Comparison of ENCODE assay signal across 18 cellular contexts in the genomic region with DNA sequence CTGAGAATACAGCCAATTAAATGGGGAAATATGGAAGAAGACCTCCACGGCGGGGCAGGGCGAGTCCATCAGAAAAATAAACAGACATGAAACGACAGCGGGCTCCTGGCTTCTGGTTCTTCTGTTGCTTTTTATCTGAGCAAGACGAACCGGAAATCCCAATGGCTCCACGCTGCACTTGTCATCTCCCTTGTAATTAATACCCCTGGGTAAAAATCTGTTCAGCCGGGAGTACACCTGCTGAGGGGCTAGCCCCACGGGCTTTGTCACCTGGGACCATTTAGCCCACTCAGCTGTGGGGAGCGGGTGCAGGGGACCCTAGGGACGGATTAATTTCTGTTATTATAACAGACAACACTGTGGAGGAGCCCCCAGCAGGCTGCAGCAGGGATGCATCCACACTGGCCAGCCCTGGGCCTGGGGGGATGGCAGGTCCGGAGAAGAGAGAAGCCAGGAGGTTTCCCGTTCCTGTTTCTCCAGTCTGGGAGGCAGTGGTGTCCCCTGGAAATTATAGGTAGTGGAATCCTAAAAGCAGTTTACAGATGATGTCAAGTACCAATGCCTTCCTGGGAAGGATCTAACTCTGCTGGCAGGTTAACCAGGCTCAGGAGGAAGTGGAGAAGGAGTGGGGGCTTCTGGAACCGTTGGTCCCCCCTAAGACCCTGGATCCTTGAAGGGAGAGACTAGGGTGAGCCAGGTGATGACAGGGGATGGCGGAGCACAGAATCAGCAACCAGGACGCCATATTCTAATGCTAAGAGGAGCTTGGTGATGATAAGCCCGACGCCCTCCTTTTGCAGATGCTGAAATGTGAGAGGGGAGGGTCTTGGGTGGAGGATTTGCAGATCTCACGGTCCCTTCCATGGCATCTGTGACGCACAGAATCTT.
DNase-seq lines count a peak whose midpoint lies in the region; ATAC-seq and TF ChIP-seq lines count a peak whose summit lies in the region.
"Had no signal": no experiment of that assay in that cellular context is flagged by ENCODE, and none has a peak within 500 bp of the region (broad histone marks: within the 10 kb centered on the region; RNA-seq: fewer than 3 reads in every experiment).

No MANE protein-coding gene starts in this region.

- H3K27me3 Mint-ChIP-seq in activated CD4-positive, alpha-beta T cell treated with anti-CD3 and anti-CD28 coated beads for 36 hours: peaks cover 3% of the 10 kb centered on the region
- H3K27me3 Mint-ChIP-seq in CD14-positive monocyte (ENCODE audit: low read depth in 3 of 3): peaks cover 4 to 9% (median 6%) of the 10 kb centered on the region in 3 donors

- DNase-seq in A673 (ENCODE audit: low spot score) (peak; percentile 65), DMS153 (lab: John Stamatoyannopoulos, UW) (peak; percentile 91), NCI-H2107 treated with DMSO at 0.1 percent for 48 hours (lab: John Stamatoyannopoulos, UW; ENCODE audit: unreplicated experiment) (peak; percentile 84), retina (no peak), CD14-positive monocyte (ENCODE audit: low spot score) (no peak)
- no peak for DNase-seq in activated CD4-positive, alpha-beta T cell treated with anti-CD3 and anti-CD28 coated beads for 36 hours
- no peak for DNase-seq in stimulated activated CD4-positive, alpha-beta T cell treated with anti-CD3 and anti-CD28 coated beads, Interleukin-1b, Interleukin-23, amount 100 ng/mL, for 48 hours
- DNase-seq: DMS79, MG63, substantia nigra had no signal

- BruUV-seq in A673 (replicated peaks; lab: Mats Ljungman, UMichigan): no TSS peak

- no peaks in the 10 kb centered on the region for H3K9me3 ChIP-seq in A673 (ENCODE audit: low read depth, low read length, poor library complexity, severe bottlenecking)
- H3K9me3 ChIP-seq: adrenal gland, HAP-1, MG63 had no signal

- H3K27ac ChIP-seq in A673 (ENCODE audit: low read depth, low read length, poor library complexity, severe bottlenecking) (peak overlapping the region; percentile 56), VCaP (peak overlapping the region; percentile 45)
- H3K27ac ChIP-seq: adrenal gland, hepatocyte had no signal

- H3K27me3 ChIP-seq in A673 (replicated peaks; ENCODE audit: insufficient read depth, low read depth, low read length, poor library complexity): no peaks in the 10 kb centered on the region
- H3K27me3 ChIP-seq: adrenal gland, MG63 had no signal

- H3K4me3 Mint-ChIP-seq in activated CD4-positive, alpha-beta T cell treated with anti-CD3 and anti-CD28 coated beads for 36 hours: no peak overlapping the region
- no peak overlapping the region for H3K4me3 Mint-ChIP-seq in CD14-positive monocyte
- H3K4me3 Mint-ChIP-seq: central memory CD8-positive, alpha-beta T cell; mesothelial cell of epicardium had no signal

- no peak overlapping the region for H3K27ac Mint-ChIP-seq in activated CD4-positive, alpha-beta T cell treated with anti-CD3 and anti-CD28 coated beads for 36 hours
- no peak overlapping the region for H3K27ac Mint-ChIP-seq in CD14-positive monocyte
- H3K27ac Mint-ChIP-seq: activated T-helper 2 cell treated with anti-CD3 and anti-CD28 coated beads, Interferon-gamma antibody, Interleukin-2, Interleukin-4, amounts not matched to agents 10 μg/mL and 5 μg/mL and 100 μg/mL, durations not matched to agents 14 hours and 24 hours and 36 hours; mesothelial cell of epicardium had no signal

- H3K9me3 Mint-ChIP-seq in activated CD4-positive, alpha-beta T cell treated with anti-CD3 and anti-CD28 coated beads for 36 hours (ENCODE audit: low read depth): no peaks in the 10 kb centered on the region
- no peaks in the 10 kb centered on the region for H3K9me3 Mint-ChIP-seq in CD14-positive monocyte
- H3K9me3 Mint-ChIP-seq: activated T-helper 2 cell treated with anti-CD3 and anti-CD28 coated beads, Interferon-gamma antibody, Interleukin-2, Interleukin-4, amounts not matched to agents 10 μg/mL and 5 μg/mL and 100 μg/mL, durations not matched to agents 14 hours and 24 hours and 36 hours; central memory CD8-positive, alpha-beta T cell; mesothelial cell of epicardium had no signal

- TF ChIP-seq CTCF in A673 (conservative IDR thresholded peaks at IDR 0.05; ENCODE audit: low read depth, low read length): no peak; the same call in 1 of the 2 replicates
- no peak for TF ChIP-seq CTCF in VCaP (conservative IDR thresholded peaks at IDR 0.05)
- no peak for TF ChIP-seq CTCF in CD14-positive monocyte (IDR thresholded peaks at IDR 0.05)

- peaks cover 40% of the 10 kb centered on the region for H3K4me1 ChIP-seq in A673 (ENCODE audit: insufficient read depth, low read length, poor library complexity, severe bottlenecking)
- H3K4me1 ChIP-seq: adrenal gland, HAP-1 had no signal

- CTCF ChIA-PET in A673 (lab: Charles Lee): no interaction called here
- CTCF ChIA-PET in activated CD4-positive, alpha-beta T cell treated with anti-CD3 and anti-CD28 coated beads for 36 hours (lab: Charles Lee): interaction anchor here (0.7 kb wide), 1 partner anchor 769 kb away, joined by 3 read pairs; no protein-coding TSS in a partner anchor

- no peaks in the 10 kb centered on the region for H3K36me3 ChIP-seq in A673 (ENCODE audit: insufficient read depth, low read length, poor library complexity, severe bottlenecking)
- H3K36me3 ChIP-seq: adrenal gland, HAP-1, MG63 had no signal

- intact Hi-C loops in A673 (cut with micrococcal nuclease; ENCODE audit: unreplicated experiment): no loop called here
- intact Hi-C loops in activated CD4-positive, alpha-beta T cell treated with anti-CD3 and anti-CD28 coated beads for 36 hours (cut with DNase I, micrococcal nuclease): no loop called here
- intact Hi-C loops in CD14-positive monocyte (cut with micrococcal nuclease): no loop called here

- POLR2A ChIA-PET in A673 (lab: Charles Lee; ENCODE audit: low non-redundant PET): no interaction called here
- POLR2A ChIA-PET in activated CD4-positive, alpha-beta T cell treated with anti-CD3 and anti-CD28 coated beads for 36 hours (lab: Charles Lee): no interaction called here

- H3K36me3 Mint-ChIP-seq in activated CD4-positive, alpha-beta T cell treated with anti-CD3 and anti-CD28 coated beads for 36 hours (ENCODE audit: low read depth): no peaks in the 10 kb centered on the region
- no peaks in the 10 kb centered on the region for H3K36me3 Mint-ChIP-seq in CD14-positive monocyte
- H3K36me3 Mint-ChIP-seq: mesothelial cell of epicardium had no signal

- no peak for ATAC-seq in activated CD4-positive, alpha-beta T cell treated with anti-CD3 and anti-CD28 coated beads for 36 hours
- ATAC-seq: HepG2 had no signal

- H3K4me1 Mint-ChIP-seq in activated CD4-positive, alpha-beta T cell treated with anti-CD3 and anti-CD28 coated beads for 36 hours: no peaks in the 10 kb centered on the region
- H3K4me1 Mint-ChIP-seq in CD14-positive monocyte: no peaks in the 10 kb centered on the region
- H3K4me1 Mint-ChIP-seq: central memory CD8-positive, alpha-beta T cell had no signal

- H3K4me3 ChIP-seq in A673 (ENCODE audit: low read depth, low read length, poor library complexity, severe bottlenecking): no peak overlapping the region
- H3K4me3 ChIP-seq: adrenal gland, HAP-1, hepatocyte, MG63 had no signal

Comparison
In these comparisons a context has a peak if more than half of its experiments do, and no peak if none do; other contexts are left out.
1. DNase-seq: peak in A673 (single experiment), DMS153 (single experiment) and NCI-H2107 treated with DMSO at 0.1 percent for 48 hours (single experiment); none in retina (single experiment), activated CD4-positive, alpha-beta T cell treated with anti-CD3 and anti-CD28 coated beads for 36 hours (single experiment), stimulated activated CD4-positive, alpha-beta T cell treated with anti-CD3 and anti-CD28 coated beads, Interleukin-1b, Interleukin-23, amount 100 ng/mL, for 48 hours (single experiment) and CD14-positive monocyte (single experiment).